8 cellular contexts compared by ENCODE assay signal in the genomic region with DNA sequence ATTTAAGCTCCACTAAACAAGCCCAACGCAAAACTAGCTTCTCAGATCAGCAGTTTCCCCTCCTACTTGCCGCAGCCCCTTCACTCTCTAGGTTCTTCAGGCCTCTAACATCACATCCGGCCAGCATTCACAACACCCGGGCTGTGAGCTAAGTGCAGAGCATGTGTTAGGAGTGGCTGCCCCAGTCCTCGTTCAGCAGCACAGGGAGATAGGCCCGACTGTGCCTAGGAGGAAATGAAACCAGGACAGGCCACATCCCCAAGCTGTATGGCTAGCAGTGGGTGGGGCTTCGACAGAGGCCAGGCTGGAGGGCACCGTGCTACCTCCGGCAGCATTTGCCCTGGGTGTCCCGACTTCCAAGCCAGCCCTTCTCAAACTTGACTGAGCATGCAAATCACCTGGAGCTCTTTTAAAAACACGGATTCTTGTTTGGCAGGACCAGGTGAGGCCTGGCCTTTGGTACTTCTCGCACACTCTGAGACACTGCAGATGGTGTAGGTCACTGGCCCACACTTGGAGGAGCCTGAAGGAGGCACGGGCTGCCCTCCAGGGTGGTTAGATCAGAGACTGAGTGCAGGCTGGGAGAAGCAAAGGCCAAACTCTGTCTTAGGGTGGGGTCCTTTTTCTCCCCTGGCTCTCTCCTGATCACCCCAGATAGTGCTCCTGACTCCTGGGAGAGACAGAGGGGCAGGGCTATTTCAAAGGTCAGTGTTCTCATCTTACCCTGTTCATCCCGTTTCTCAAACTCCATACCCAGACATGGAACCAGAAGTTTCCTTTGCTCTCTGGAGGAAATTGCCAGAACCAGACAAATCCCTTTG.
DNase-seq lines count a peak whose midpoint lies in the region; ATAC-seq and TF ChIP-seq lines count a peak whose summit lies in the region.

No MANE protein-coding gene starts in this region.

- H3K36me3 ChIP-seq in PC-3 (ENCODE audit: low read depth, low read length), result no peaks in the 10 kb centered on the region

- H3K36me3 Mint-ChIP-seq in WTC11 (peaks cover 7% of the 10 kb centered on the region), nephron (ENCODE audit: low read depth) (peaks cover 23% of the 10 kb centered on the region)

- no peaks in the 10 kb centered on the region for H3K27me3 ChIP-seq in foreskin keratinocyte
- H3K27me3 ChIP-seq in PC-3 (ENCODE audit: low read length), result no peaks in the 10 kb centered on the region

- H3K9me3 ChIP-seq in PC-3 (ENCODE audit: low read length), result no peaks in the 10 kb centered on the region

- no peak overlapping the region for H3K4me3 Mint-ChIP-seq in WTC11
- no peak overlapping the region for H3K4me3 Mint-ChIP-seq in nephron

- H3K27ac ChIP-seq in foreskin keratinocyte (no peak overlapping the region), PC-3 (ENCODE audit: low read length) (no peak overlapping the region)

- intact Hi-C loops in PC-3 (cut with micrococcal nuclease), result no loop called here

- no TSS peak for BruUV-seq in PC-3 (replicated peaks; lab: Mats Ljungman, UMichigan)

- no peak overlapping the region for H3K9ac ChIP-seq in PC-3 (ENCODE audit: low read length)

- H3K27ac Mint-ChIP-seq in WTC11 (peak overlapping the region; percentile 34), nephron (peak overlapping the region; percentile 81 to 95 (median 85))

- TF ChIP-seq CTCF in WTC11 (IDR thresholded peaks at IDR 0.05), result no peak
- no peak for TF ChIP-seq CTCF in nephron (IDR thresholded peaks at IDR 0.05; ENCODE audit: unreplicated experiment in 3 of 3)
- no peak for TF ChIP-seq CTCF in foreskin keratinocyte (conservative IDR thresholded peaks at IDR 0.05)
- TF ChIP-seq CTCF in PC-3 (conservative IDR thresholded peaks at IDR 0.05; ENCODE audit: low read depth, low read length), result no peak

- no peak overlapping the region for H3K4me3 ChIP-seq in PC-3 (ENCODE audit: low read length)

- H3K4me1 Mint-ChIP-seq in WTC11 (peaks cover 24% of the 10 kb centered on the region), nephron (peaks cover 69% of the 10 kb centered on the region)

- no peaks in the 10 kb centered on the region for H3K27me3 Mint-ChIP-seq in WTC11 (ENCODE audit: low read depth)
- H3K27me3 Mint-ChIP-seq in nephron (ENCODE audit: low read depth), result peaks cover 3% of the 10 kb centered on the region

- H3K4me1 ChIP-seq in foreskin keratinocyte (no peaks in the 10 kb centered on the region), PC-3 (ENCODE audit: insufficient read depth, low read length) (no peaks in the 10 kb centered on the region)

- no peaks in the 10 kb centered on the region for H4K20me1 ChIP-seq in PC-3 (ENCODE audit: low read length)

- POLR2A ChIA-PET in WTC11 (lab: Charles Lee) (no interaction called here), PC-3 (lab: Charles Lee; ENCODE audit: unreplicated experiment) (no interaction called here)

- no peaks in the 10 kb centered on the region for H3K9me2 ChIP-seq in PC-3 (replicated peaks; ENCODE audit: low read length)

- CTCF ChIA-PET in WTC11 (lab: Charles Lee), result interaction anchor here (0.5 to 2.5 kb wide), 7 partner anchors 17 to 346 kb away, joined by 3 to 14 read pairs (median 3); no protein-coding TSS in a partner anchor
- CTCF ChIA-PET in PC-3 (lab: Charles Lee), result no interaction called here

- H3K9me3 Mint-ChIP-seq in WTC11 (peaks cover 7% of the 10 kb centered on the region), nephron (no peaks in the 10 kb centered on the region)

- H3K4me2 ChIP-seq in PC-3 (ENCODE audit: low read length), result no peak overlapping the region

- no peaks in the 10 kb centered on the region for H3F3A ChIP-seq in PC-3 (ENCODE audit: low read length, unreplicated experiment)

- H2AFZ ChIP-seq in PC-3 (ENCODE audit: low read length), result no peak overlapping the region

- DNase-seq in GM19240 (ENCODE audit: insufficient read length, low spot score), result peak; percentile 51
- peak; percentile 35 for DNase-seq in WTC11 (ENCODE audit: low spot score)
- no peak for DNase-seq in foreskin keratinocyte
- no peak for DNase-seq in activated gamma-delta T cell (lab: John Stamatoyannopoulos, UW)
- no peak for DNase-seq in NCI-H2029 treated with DMSO at 0.1 percent for 48 hours (lab: John Stamatoyannopoulos, UW)
- DNase-seq in PC-3, result no peak

- H3K79me2 ChIP-seq in PC-3 (ENCODE audit: low read length), result no peaks in the 10 kb centered on the region

- ATAC-seq in HG03060 (IDR thresholded peaks at IDR 0.05; ENCODE audit: low read depth, unreplicated experiment) (peak; percentile 97), WTC11 (peak; percentile 94), foreskin keratinocyte (no peak), PC-3 (no peak)

TF ChIP-seq in WTC11, 78 proteins besides CTCF, POLR2A, EP300 and RAD21:
- TF ChIP-seq ZNF263 (CRISPR knock-in tag; IDR thresholded peaks at IDR 0.05; ENCODE audit: low read depth), result no peak
- TF ChIP-seq, protein P1, sequence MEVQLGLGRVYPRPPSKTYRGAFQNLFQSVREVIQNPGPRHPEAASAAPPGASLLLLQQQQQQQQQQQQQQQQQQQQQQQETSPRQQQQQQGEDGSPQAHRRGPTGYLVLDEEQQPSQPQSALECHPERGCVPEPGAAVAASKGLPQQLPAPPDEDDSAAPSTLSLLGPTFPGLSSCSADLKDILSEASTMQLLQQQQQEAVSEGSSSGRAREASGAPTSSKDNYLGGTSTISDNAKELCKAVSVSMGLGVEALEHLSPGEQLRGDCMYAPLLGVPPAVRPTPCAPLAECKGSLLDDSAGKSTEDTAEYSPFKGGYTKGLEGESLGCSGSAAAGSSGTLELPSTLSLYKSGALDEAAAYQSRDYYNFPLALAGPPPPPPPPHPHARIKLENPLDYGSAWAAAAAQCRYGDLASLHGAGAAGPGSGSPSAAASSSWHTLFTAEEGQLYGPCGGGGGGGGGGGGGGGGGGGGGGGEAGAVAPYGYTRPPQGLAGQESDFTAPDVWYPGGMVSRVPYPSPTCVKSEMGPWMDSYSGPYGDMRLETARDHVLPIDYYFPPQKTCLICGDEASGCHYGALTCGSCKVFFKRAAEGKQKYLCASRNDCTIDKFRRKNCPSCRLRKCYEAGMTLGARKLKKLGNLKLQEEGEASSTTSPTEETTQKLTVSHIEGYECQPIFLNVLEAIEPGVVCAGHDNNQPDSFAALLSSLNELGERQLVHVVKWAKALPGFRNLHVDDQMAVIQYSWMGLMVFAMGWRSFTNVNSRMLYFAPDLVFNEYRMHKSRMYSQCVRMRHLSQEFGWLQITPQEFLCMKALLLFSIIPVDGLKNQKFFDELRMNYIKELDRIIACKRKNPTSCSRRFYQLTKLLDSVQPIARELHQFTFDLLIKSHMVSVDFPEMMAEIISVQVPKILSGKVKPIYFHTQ (CRISPR knock-in tag; IDR thresholded peaks at IDR 0.05), result no peak
- no peak for TF ChIP-seq GABPB1 (CRISPR knock-in tag; IDR thresholded peaks at IDR 0.05)
- no peak for TF ChIP-seq ZNF396 (CRISPR knock-in tag; IDR thresholded peaks at IDR 0.05; ENCODE audit: borderline replicate concordance)
- TF ChIP-seq, protein P2, sequence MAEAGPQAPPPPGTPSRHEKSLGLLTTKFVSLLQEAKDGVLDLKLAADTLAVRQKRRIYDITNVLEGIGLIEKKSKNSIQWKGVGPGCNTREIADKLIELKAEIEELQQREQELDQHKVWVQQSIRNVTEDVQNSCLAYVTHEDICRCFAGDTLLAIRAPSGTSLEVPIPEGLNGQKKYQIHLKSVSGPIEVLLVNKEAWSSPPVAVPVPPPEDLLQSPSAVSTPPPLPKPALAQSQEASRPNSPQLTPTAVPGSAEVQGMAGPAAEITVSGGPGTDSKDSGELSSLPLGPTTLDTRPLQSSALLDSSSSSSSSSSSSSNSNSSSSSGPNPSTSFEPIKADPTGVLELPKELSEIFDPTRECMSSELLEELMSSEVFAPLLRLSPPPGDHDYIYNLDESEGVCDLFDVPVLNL (CRISPR knock-in tag; IDR thresholded peaks at IDR 0.05; ENCODE audit: borderline replicate concordance, low read depth), result no peak

Comparison
In these comparisons a context has a peak if more than half of its experiments do, and no peak if none do; other contexts are left out.
1. DNase-seq: peak in GM19240 (single experiment) and WTC11 (single experiment); none in foreskin keratinocyte (0 of 2), activated gamma-delta T cell (single experiment), NCI-H2029 treated with DMSO at 0.1 percent for 48 hours (single experiment) and PC-3 (single experiment).
2. ATAC-seq: peak in HG03060 (single experiment) and WTC11 (single experiment); none in foreskin keratinocyte (single experiment) and PC-3 (single experiment).